ENCODE assay signal across 14 cellular contexts in genomic region chr4:77197361-77197760, GRCh38. TPM values are rescaled to one million over a fixed set of nuclear protein-coding genes. Genes with fewer than 3 reads are reported as not detected.
DNase-seq lines count a peak whose midpoint lies in the region; FAIRE-seq and TF ChIP-seq lines count a peak whose summit lies in the region.
"Had no signal": no experiment of that assay in that cellular context is flagged by ENCODE, and none has a peak within 500 bp of the region (broad histone marks: within the 10 kb centered on the region; RNA-seq: fewer than 3 reads in every experiment).

No MANE protein-coding gene starts in this region.

- 73 to 77% methylated on average over 5 of the region's 5 CpGs for WGBS in esophagus squamous epithelium, 2 donors
- WGBS in smooth muscle cell (ENCODE audit: low lambda C conversion rate) = 76% methylated on average over 5 of the region's 5 CpGs

- H3K36me3 ChIP-seq in bronchial epithelial cell (ENCODE audit: control insufficient read depth, insufficient read depth, low read length) (no peaks in the 10 kb centered on the region), esophagus squamous epithelium (no peaks in the 10 kb centered on the region), smooth muscle cell (ENCODE audit: low read depth) (no peaks in the 10 kb centered on the region)
- H3K36me3 ChIP-seq: BLaER1 had no signal

- no peak for TF ChIP-seq POLR2A in esophagus squamous epithelium (IDR thresholded peaks at IDR 0.05)

- no peaks in the 10 kb centered on the region for H3K9me3 ChIP-seq in esophagus squamous epithelium
- H3K9me3 ChIP-seq in smooth muscle cell (replicated peaks; ENCODE audit: low read depth) = no peaks in the 10 kb centered on the region
- H3K9me3 ChIP-seq: BLaER1 had no signal

- no peak overlapping the region for H3K9ac ChIP-seq in smooth muscle cell (ENCODE audit: low read depth)
- H3K9ac ChIP-seq: BLaER1 had no signal

- no peaks in the 10 kb centered on the region for H3K27me3 ChIP-seq in bronchial epithelial cell (ENCODE audit: control insufficient read depth, insufficient read depth, low read length)
- H3K27me3 ChIP-seq in esophagus squamous epithelium = no peaks in the 10 kb centered on the region
- H3K27me3 ChIP-seq in smooth muscle cell (ENCODE audit: low read depth) = no peaks in the 10 kb centered on the region
- H3K27me3 ChIP-seq: BLaER1 had no signal

- H3K4me2 ChIP-seq in smooth muscle cell = peak overlapping the region; percentile 15
- H3K4me2 ChIP-seq: BLaER1 had no signal

- peak; percentile 43 for DNase-seq in ELF-1 (ENCODE audit: low read depth, low spot score)
- peak; percentile 54 for DNase-seq in bronchial epithelial cell (ENCODE audit: low read depth)
- no peak for DNase-seq in esophagus squamous epithelium (lab: John Stamatoyannopoulos, UW)
- no peak for DNase-seq in smooth muscle cell (lab: John Stamatoyannopoulos, UW; ENCODE audit: unreplicated experiment)
- no peak for DNase-seq in NCI-H82 treated with DMSO at 0.1 percent for 48 hours (lab: John Stamatoyannopoulos, UW; ENCODE audit: unreplicated experiment)
- no peak for DNase-seq in activated T-cell treated with anti-CD3 and anti-CD28 coated beads, Interleukin-2, amount 50 U/mL, for 1 hour
- no peak for DNase-seq in GM19238 (ENCODE audit: insufficient read length, low spot score)
- no peak for DNase-seq in SIG-M5 treated with dmso at 0.1 percent for 504 hours (lab: John Stamatoyannopoulos, UW; ENCODE audit: unreplicated experiment)
- DNase-seq: DMS53, HCEC 1CT, HFFc6 had no signal

- H3F3A ChIP-seq in smooth muscle cell (ENCODE audit: low read depth) = no peaks in the 10 kb centered on the region

- no peak overlapping the region for H2AFZ ChIP-seq in smooth muscle cell (ENCODE audit: low read depth)

- intact Hi-C loops in esophagus squamous epithelium (cut with DNase I) = no loop called here

- H3K4me3 ChIP-seq in bronchial epithelial cell (ENCODE audit: low read depth, low read length) = no peak overlapping the region
- no peak overlapping the region for H3K4me3 ChIP-seq in esophagus squamous epithelium
- H3K4me3 ChIP-seq in smooth muscle cell = no peak overlapping the region
- H3K4me3 ChIP-seq: BLaER1 had no signal

- H4K20me1 ChIP-seq in smooth muscle cell (ENCODE audit: low read depth) = no peaks in the 10 kb centered on the region
- H4K20me1 ChIP-seq: BLaER1 had no signal

- TF ChIP-seq CTCF in bronchial epithelial cell (IDR thresholded peaks at IDR 0.05; ENCODE audit: insufficient read depth, low read length, severe bottlenecking) = no peak
- no peak for TF ChIP-seq CTCF in esophagus squamous epithelium (IDR thresholded peaks at IDR 0.05)
- TF ChIP-seq CTCF in smooth muscle cell (IDR thresholded peaks at IDR 0.05; ENCODE audit: borderline replicate concordance, insufficient read depth, poor library complexity, severe bottlenecking) = no peak

- peak; percentile 79 for FAIRE-seq in bronchial epithelial cell (lab: Jason Lieb, UNC)
- FAIRE-seq: A204.1 had no signal

- H3K4me1 ChIP-seq in esophagus squamous epithelium = peaks cover 3 to 49% (median 4%) of the 10 kb centered on the region in 3 donors
- peaks cover 7% of the 10 kb centered on the region for H3K4me1 ChIP-seq in smooth muscle cell (ENCODE audit: low read depth)

- H3K79me2 ChIP-seq in smooth muscle cell (ENCODE audit: low read depth) = no peaks in the 10 kb centered on the region

- H3K27ac ChIP-seq in esophagus squamous epithelium (peak overlapping the region; percentile 26 to 74 (median 64)), smooth muscle cell (ENCODE audit: low read depth) (no peak overlapping the region)
- H3K27ac ChIP-seq: BLaER1, HL-60 had no signal

RNA-seq across cellular contexts. Expression of gene CCNG2, which starts 40.4 kb away (rescaled TPM):
- total RNA-seq in bronchial epithelial cell = 18.7 and 19.3 TPM in 2 replicates
- total RNA-seq in esophagus squamous epithelium = 10 to 100 TPM; 39.2 to 70.8 (median 63.5) TPM
- total RNA-seq in smooth muscle cell = 59.2 and 77.4 TPM in 2 replicates
- 50.3 and 59.8 TPM in 2 replicates for polyA plus RNA-seq in smooth muscle cell

Comparison
In these comparisons a context has a peak if more than half of its experiments do, and no peak if none do; other contexts are left out.
1. DNase-seq: peak in ELF-1 (single experiment) and bronchial epithelial cell (single experiment); none in esophagus squamous epithelium (single experiment), smooth muscle cell (single experiment), NCI-H82 treated with DMSO at 0.1 percent for 48 hours (single experiment), activated T-cell treated with anti-CD3 and anti-CD28 coated beads, Interleukin-2, amount 50 U/mL, for 1 hour (single experiment), GM19238 (single experiment) and SIG-M5 treated with dmso at 0.1 percent for 504 hours (single experiment).